In the genomic region with DNA sequence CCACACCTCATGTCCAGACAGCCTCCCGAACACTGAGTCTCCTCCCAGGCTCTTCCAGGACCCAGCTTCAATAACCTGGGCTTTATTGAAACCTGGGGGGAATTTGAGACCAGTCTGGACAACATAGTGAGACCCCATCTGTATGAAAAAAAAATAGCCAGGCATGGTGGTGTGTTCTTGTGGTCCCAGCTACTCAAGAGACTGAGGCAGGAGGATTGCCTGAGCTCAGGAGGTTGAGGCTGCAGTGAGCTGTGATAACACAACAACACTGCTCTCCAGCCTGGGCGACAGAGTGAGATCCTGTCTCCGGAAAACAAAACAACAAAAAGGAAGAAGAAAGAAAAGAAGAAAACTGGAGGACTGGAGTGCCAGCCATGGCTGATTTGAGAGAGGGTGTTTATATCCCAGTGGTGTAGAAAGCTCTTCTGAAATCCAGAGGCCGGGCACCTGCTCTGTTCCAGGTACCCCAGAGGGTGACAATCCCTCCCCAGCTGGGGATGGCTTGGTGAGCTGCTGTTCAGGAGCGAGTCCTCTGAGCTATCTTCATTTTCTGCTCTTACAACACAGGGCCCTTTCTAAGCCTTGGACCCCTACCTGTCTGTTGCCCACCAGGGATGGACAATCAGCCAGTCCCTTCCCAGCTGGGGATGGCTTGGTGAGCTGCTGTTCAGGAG, we compare ENCODE assay signal across 13 cellular contexts. TPM values are rescaled to one million over a fixed set of nuclear protein-coding genes. Genes with fewer than 3 reads are reported as not detected.
DNase-seq lines count a peak whose midpoint lies in the region; ATAC-seq and TF ChIP-seq lines count a peak whose summit lies in the region.
"Had no signal": no experiment of that assay in that cellular context is flagged by ENCODE, and none has a peak within 500 bp of the region (broad histone marks: within the 10 kb centered on the region; RNA-seq: fewer than 3 reads in every experiment).

No MANE protein-coding gene starts in this region.

- no peak for ATAC-seq in WTC11
- ATAC-seq: A549 had no signal

- DNase-seq in activated CD4-positive, alpha-beta T cell treated with anti-CD3 and anti-CD28 coated beads, Interleukin-2, amount 10 ng/mL, durations not matched to agents 7 days and 5 days, result no peak
- no peak for DNase-seq in activated CD4-positive, alpha-beta T cell treated with anti-CD3 and anti-CD28 coated beads, Interleukin-2, amount 50 U/mL, for 48 hours
- DNase-seq in WTC11 (ENCODE audit: low spot score) (no peak), neural crest cell (ENCODE audit: low read depth, low spot score) (no peak), ecto neural progenitor cell (ENCODE audit: low spot score) (no peak), cerebellar cortex (ENCODE audit: low spot score) (no peak), GDM1 (lab: John Stamatoyannopoulos, UW) (no peak)
- DNase-seq: AML-193; Caco-2; CD4-positive, alpha-beta T cell; GM23248 had no signal

- H3K36me3 Mint-ChIP-seq in activated CD4-positive, alpha-beta T cell treated with anti-CD3 and anti-CD28 coated beads, Interleukin-2, amount 10 ng/mL, durations not matched to agents 7 days and 5 days (ENCODE audit: low read depth), result no peaks in the 10 kb centered on the region
- H3K36me3 Mint-ChIP-seq in WTC11, result no peaks in the 10 kb centered on the region
- no peaks in the 10 kb centered on the region for H3K36me3 Mint-ChIP-seq in neural crest cell (ENCODE audit: low read depth)

- TF ChIP-seq CTCF in WTC11 (IDR thresholded peaks at IDR 0.05) (no peak), neural crest cell (conservative IDR thresholded peaks at IDR 0.05) (no peak)

- no peaks in the 10 kb centered on the region for H3K4me1 Mint-ChIP-seq in activated CD4-positive, alpha-beta T cell treated with anti-CD3 and anti-CD28 coated beads, Interleukin-2, amount 10 ng/mL, durations not matched to agents 7 days and 5 days
- peaks cover 12% of the 10 kb centered on the region for H3K4me1 Mint-ChIP-seq in WTC11
- H3K4me1 Mint-ChIP-seq in neural crest cell, result peaks cover 43% of the 10 kb centered on the region

- H3K27ac Mint-ChIP-seq in activated CD4-positive, alpha-beta T cell treated with anti-CD3 and anti-CD28 coated beads, Interleukin-2, amount 10 ng/mL, durations not matched to agents 7 days and 5 days, result peak overlapping the region; percentile 48
- H3K27ac Mint-ChIP-seq in WTC11 (no peak overlapping the region), neural crest cell (ENCODE audit: unreplicated experiment) (peak overlapping the region; percentile 36)
- H3K27ac Mint-ChIP-seq: CD4-positive, alpha-beta T cell had no signal

- POLR2A ChIA-PET in activated CD4-positive, alpha-beta T cell treated with anti-CD3 and anti-CD28 coated beads, Interleukin-2, amount 10 ng/mL, durations not matched to agents 7 days and 5 days (lab: Charles Lee), result no interaction called here
- POLR2A ChIA-PET in WTC11 (lab: Charles Lee), result no interaction called here

- H3K9me3 Mint-ChIP-seq in activated CD4-positive, alpha-beta T cell treated with anti-CD3 and anti-CD28 coated beads, Interleukin-2, amount 10 ng/mL, durations not matched to agents 7 days and 5 days, result no peaks in the 10 kb centered on the region
- no peaks in the 10 kb centered on the region for H3K9me3 Mint-ChIP-seq in WTC11
- H3K9me3 Mint-ChIP-seq in neural crest cell, result no peaks in the 10 kb centered on the region
- H3K9me3 Mint-ChIP-seq: CD4-positive, alpha-beta T cell had no signal

- H3K27me3 Mint-ChIP-seq in activated CD4-positive, alpha-beta T cell treated with anti-CD3 and anti-CD28 coated beads, Interleukin-2, amount 10 ng/mL, durations not matched to agents 7 days and 5 days, result peaks cover 14% of the 10 kb centered on the region
- H3K27me3 Mint-ChIP-seq in WTC11 (ENCODE audit: low read depth) (peaks cover 8% of the 10 kb centered on the region), neural crest cell (ENCODE audit: low read depth) (no peaks in the 10 kb centered on the region)
- H3K27me3 Mint-ChIP-seq: CD4-positive, alpha-beta T cell had no signal

- H3K4me3 Mint-ChIP-seq in activated CD4-positive, alpha-beta T cell treated with anti-CD3 and anti-CD28 coated beads, Interleukin-2, amount 10 ng/mL, durations not matched to agents 7 days and 5 days, result no peak overlapping the region
- no peak overlapping the region for H3K4me3 Mint-ChIP-seq in WTC11
- peak overlapping the region; percentile 55 for H3K4me3 Mint-ChIP-seq in neural crest cell
- H3K4me3 Mint-ChIP-seq: CD4-positive, alpha-beta T cell had no signal

- CTCF ChIA-PET in activated CD4-positive, alpha-beta T cell treated with anti-CD3 and anti-CD28 coated beads, Interleukin-2, amount 10 ng/mL, durations not matched to agents 7 days and 5 days (lab: Charles Lee), result interaction anchor here (0.6 to 1.6 kb wide), 7 partner anchors 9 to 263 kb away, joined by 3 to 4 read pairs (median 4); no protein-coding TSS in a partner anchor
- CTCF ChIA-PET in WTC11 (lab: Charles Lee), result interaction anchor here (1.4 to 3.6 kb wide), 5 partner anchors 16 to 100 kb away, joined by 3 to 23 read pairs (median 4); no protein-coding TSS in a partner anchor

TF ChIP-seq in WTC11, 78 proteins besides CTCF, POLR2A, EP300 and RAD21:
- TF ChIP-seq EMX1 (CRISPR knock-in tag; IDR thresholded peaks at IDR 0.05) (no peak), ZNF121 (CRISPR knock-in tag; IDR thresholded peaks at IDR 0.05) (peak; percentile 40; the same call in 1 of the 2 replicates), ZNF317 (CRISPR knock-in tag; IDR thresholded peaks at IDR 0.05; ENCODE audit: borderline replicate concordance, low read depth) (no peak)
TF ChIP-seq in WTC11: peak in this region for 1.

RNA-seq across cellular contexts. Expression of gene PGF, which starts 6.0 kb away (rescaled TPM):
- under 1 TPM; 0.12 to 0.15 TPM for total RNA-seq in activated CD4-positive, alpha-beta T cell treated with anti-CD3 and anti-CD28 coated beads, Interleukin-2, amount 10 ng/mL, durations not matched to agents 7 days and 5 days
- total RNA-seq in WTC11 (2021), result 5.0 to 6.7 TPM (median 6.5 TPM) in 3 replicates
- total RNA-seq in neural crest cell, result 2.9 and 3.9 TPM in 2 replicates

RNA-seq across cellular contexts. Expression of gene RPS6KL1, which starts 38.3 kb away (rescaled TPM):
- 1 to 10 TPM; 4.5 to 4.6 TPM for total RNA-seq in activated CD4-positive, alpha-beta T cell treated with anti-CD3 and anti-CD28 coated beads, Interleukin-2, amount 10 ng/mL, durations not matched to agents 7 days and 5 days
- 10.6 to 12.6 TPM (median 12.2 TPM) in 3 replicates for total RNA-seq in WTC11 (2021)
- total RNA-seq in neural crest cell, result 13.9 and 14.1 TPM in 2 replicates
- total RNA-seq: H4 had no signal

RNA-seq across cellular contexts. Expression of gene EIF2B2, which starts 41.3 kb away (rescaled TPM):
- 10 to 100 TPM; 53.0 to 58.1 TPM for total RNA-seq in activated CD4-positive, alpha-beta T cell treated with anti-CD3 and anti-CD28 coated beads, Interleukin-2, amount 10 ng/mL, durations not matched to agents 7 days and 5 days
- total RNA-seq in WTC11 (2021), result 46.0 to 50.7 TPM (median 50.5 TPM) in 3 replicates
- 50.5 TPM in 2 replicates for total RNA-seq in neural crest cell
